16 cellular contexts compared by ENCODE assay signal in genomic region chr11:121561240-121561639, GRCh38.
"Had no signal": no experiment of that assay in that cellular context is flagged by ENCODE, and none has a peak within 500 bp of the region (broad histone marks: within the 10 kb centered on the region; RNA-seq: fewer than 3 reads in every experiment).

No MANE protein-coding gene starts in this region.

- FAIRE-seq: islet of Langerhans had no signal

- ATAC-seq: gastroesophageal sphincter; heart right ventricle; stimulated activated memory B cell treated with anti-CD40 and anti-IgM and Interleukin-4, amounts not matched to agents 10 μg/mL and 1 μg/mL and 100 μg/mL, for 72 hours had no signal

- H3K9me3 ChIP-seq: gastroesophageal sphincter, heart right ventricle, tibial artery, vagina had no signal

- H3K36me3 ChIP-seq: WERI-Rb-1 had no signal

- H3K27ac Mint-ChIP-seq: activated naive CD8-positive, alpha-beta T cell treated with anti-CD3 and anti-CD28 coated beads, Interleukin-2, amount 10 ng/mL, durations not matched to agents 7 days and 5 days; stimulated activated memory B cell treated with anti-CD40 and anti-IgM and Interleukin-4, amounts not matched to agents 10 μg/mL and 1 μg/mL and 100 μg/mL, for 72 hours; T-helper 1 cell treated with Interleukin-12 subunit alpha and Interleukin-12 subunit beta and Interleukin-4 antibody, amounts not matched to agents 30 μg/mL and 1 μg/mL, for 36 hours had no signal

- H3K27me3 Mint-ChIP-seq: activated naive CD8-positive, alpha-beta T cell treated with anti-CD3 and anti-CD28 coated beads, Interleukin-2, amount 10 ng/mL, durations not matched to agents 7 days and 5 days had no signal

- H3K4me1 ChIP-seq: gastroesophageal sphincter, heart right ventricle, parathyroid adenoma, vagina had no signal

- DNase-seq: activated CD4-positive, alpha-beta T cell treated with anti-CD3 and anti-CD28 coated beads for 48 hours; activated naive CD8-positive, alpha-beta T cell treated with anti-CD3 and anti-CD28 coated beads, Interleukin-2, amount 10 ng/mL, durations not matched to agents 7 days and 5 days; activated T-cell treated with anti-CD3 and anti-CD28 coated beads for 4 hours; aorta; erythroblast; heart right ventricle; stimulated activated CD4-positive, alpha-beta T cell treated with anti-CD3 and anti-CD28 coated beads, Interleukin-12 subunit alpha, Interleukin-12 subunit beta, amount 100 ng/mL, for 4 hours; tibial artery; WERI-Rb-1 had no signal

- H3K9ac ChIP-seq: parathyroid adenoma had no signal

- H3K4me3 Mint-ChIP-seq: activated naive CD8-positive, alpha-beta T cell treated with anti-CD3 and anti-CD28 coated beads, Interleukin-2, amount 10 ng/mL, durations not matched to agents 7 days and 5 days; stimulated activated memory B cell treated with anti-CD40 and anti-IgM and Interleukin-4, amounts not matched to agents 10 μg/mL and 1 μg/mL and 100 μg/mL, for 72 hours; T-helper 1 cell treated with Interleukin-12 subunit alpha and Interleukin-12 subunit beta and Interleukin-4 antibody, amounts not matched to agents 30 μg/mL and 1 μg/mL, for 36 hours had no signal

- H3K4me3 ChIP-seq: gastroesophageal sphincter, heart right ventricle, tibial artery, vagina had no signal

- H3K27me3 ChIP-seq: gastroesophageal sphincter, heart right ventricle, neutrophil, tibial artery, vagina had no signal

- H2AFZ ChIP-seq: parathyroid adenoma had no signal

- H3K9me3 Mint-ChIP-seq: activated naive CD8-positive, alpha-beta T cell treated with anti-CD3 and anti-CD28 coated beads, Interleukin-2, amount 10 ng/mL, durations not matched to agents 7 days and 5 days; stimulated activated memory B cell treated with anti-CD40 and anti-IgM and Interleukin-4, amounts not matched to agents 10 μg/mL and 1 μg/mL and 100 μg/mL, for 72 hours; T-helper 1 cell treated with Interleukin-12 subunit alpha and Interleukin-12 subunit beta and Interleukin-4 antibody, amounts not matched to agents 30 μg/mL and 1 μg/mL, for 36 hours had no signal

- H3K27ac ChIP-seq: gastroesophageal sphincter, heart right ventricle, neutrophil, parathyroid adenoma, tibial artery, vagina, WERI-Rb-1 had no signal

- H3K79me2 ChIP-seq: parathyroid adenoma had no signal
